Comparison of ENCODE assay signal across 15 cellular contexts in the genomic region with DNA sequence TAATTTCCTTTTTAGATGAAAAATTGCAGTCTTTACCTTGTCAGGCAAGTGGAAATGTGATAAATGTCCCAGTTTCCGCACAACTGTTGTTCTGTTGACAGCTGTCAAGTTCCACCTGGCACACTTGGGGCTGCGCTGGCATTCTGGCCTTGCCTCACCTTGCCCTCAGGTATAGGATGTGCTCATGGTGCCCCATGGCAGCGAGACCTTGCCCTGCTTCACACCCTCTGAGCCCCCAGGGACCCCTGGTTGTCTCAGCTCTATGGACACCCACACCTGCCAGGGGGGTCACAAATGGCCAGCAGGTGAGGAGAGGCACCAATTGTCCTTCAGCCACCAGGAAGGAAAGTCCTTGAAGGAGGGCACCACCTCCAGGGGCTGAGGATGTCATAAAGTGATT. TPM values are rescaled to one million over a fixed set of nuclear protein-coding genes. Genes with fewer than 3 reads are reported as not detected.
A peak's percentile ranks its signal among the peaks of the same experiment; 100 is the strongest.
DNase-seq lines count a peak whose midpoint lies in the region; ATAC-seq and TF ChIP-seq lines count a peak whose summit lies in the region.
"Had no signal": no experiment of that assay in that cellular context is flagged by ENCODE, and none has a peak within 500 bp of the region (broad histone marks: within the 10 kb centered on the region; RNA-seq: fewer than 3 reads in every experiment).

No MANE protein-coding gene starts in this region.

- DNase-seq in activated T-cell treated with anti-CD3 and anti-CD28 coated beads, Interleukin-2, amount 50 U/mL, for 72 hours, result no peak
- no peak for DNase-seq in activated T-cell treated with anti-CD3 and anti-CD28 coated beads, Interleukin-2, amount 50 U/mL, for 1 hour
- no peak for DNase-seq in Peyer's patch
- DNase-seq in central memory CD8-positive, alpha-beta T cell (ENCODE audit: low spot score in 2 of 2), result no peak
- no peak for DNase-seq in C1 segment of cervical spinal cord (lab: John Stamatoyannopoulos, UW)
- no peak for DNase-seq in NCI-H1930 (lab: John Stamatoyannopoulos, UW)
- no peak for DNase-seq in NCI-H748 (lab: John Stamatoyannopoulos, UW; ENCODE audit: unreplicated experiment)
- DNase-seq: aorta, NCI-H1048, NCI-H2029 treated with DMSO at 0.1 percent for 48 hours, pancreas, right lobe of liver, Right ventricle myocardium superior, uterus had no signal

- peak overlapping the region; percentile 68 for H3K27ac Mint-ChIP-seq in activated T-cell treated with anti-CD3 and anti-CD28 coated beads, Interleukin-2, amount 50 U/mL, for 72 hours
- peak overlapping the region; percentile 74 for H3K27ac Mint-ChIP-seq in central memory CD8-positive, alpha-beta T cell (ENCODE audit: low read depth)
- peak overlapping the region; percentile 47 for H3K27ac Mint-ChIP-seq in stimulated activated memory B cell treated with anti-CD40 and anti-IgM and Interleukin-4, amounts not matched to agents 10 μg/mL and 1 μg/mL and 100 μg/mL, for 72 hours

- no peak for TF ChIP-seq POLR2A in Peyer's patch (IDR thresholded peaks at IDR 0.05)

- H3K27me3 ChIP-seq in Peyer's patch, result no peaks in the 10 kb centered on the region
- H3K27me3 ChIP-seq: pancreas, right lobe of liver, uterus had no signal

- H3K4me3 Mint-ChIP-seq in activated T-cell treated with anti-CD3 and anti-CD28 coated beads, Interleukin-2, amount 50 U/mL, for 72 hours, result peak overlapping the region; percentile 64 to 87
- H3K4me3 Mint-ChIP-seq in central memory CD8-positive, alpha-beta T cell, result peak overlapping the region; percentile 41
- H3K4me3 Mint-ChIP-seq in stimulated activated memory B cell treated with anti-CD40 and anti-IgM and Interleukin-4, amounts not matched to agents 10 μg/mL and 1 μg/mL and 100 μg/mL, for 72 hours, result no peak overlapping the region

- H3K9me3 Mint-ChIP-seq in activated T-cell treated with anti-CD3 and anti-CD28 coated beads, Interleukin-2, amount 50 U/mL, for 72 hours, result no peaks in the 10 kb centered on the region
- no peaks in the 10 kb centered on the region for H3K9me3 Mint-ChIP-seq in central memory CD8-positive, alpha-beta T cell
- H3K9me3 Mint-ChIP-seq in stimulated activated memory B cell treated with anti-CD40 and anti-IgM and Interleukin-4, amounts not matched to agents 10 μg/mL and 1 μg/mL and 100 μg/mL, for 72 hours, result no peaks in the 10 kb centered on the region

- peaks cover 0 to 6% (median 0%) of the 10 kb centered on the region in 4 donors for H3K4me1 ChIP-seq in Peyer's patch
- H3K4me1 ChIP-seq: pancreas, uterus had no signal

- no peak for ATAC-seq in activated T-cell treated with anti-CD3 and anti-CD28 coated beads, Interleukin-2, amount 50 U/mL, for 72 hours (replicated peaks in 1 of 2)
- no peak for ATAC-seq in central memory CD8-positive, alpha-beta T cell (replicated peaks; ENCODE audit: extremely low read depth, poor library complexity, severe bottlenecking)
- no peak for ATAC-seq in stimulated activated memory B cell treated with anti-CD40 and anti-IgM and Interleukin-4, amounts not matched to agents 10 μg/mL and 1 μg/mL and 100 μg/mL, for 72 hours
- ATAC-seq: pancreas had no signal

- H3K9me3 ChIP-seq in Peyer's patch, result no peaks in the 10 kb centered on the region
- H3K9me3 ChIP-seq: pancreas, right lobe of liver, uterus had no signal

- no peaks in the 10 kb centered on the region for H3K36me3 ChIP-seq in Peyer's patch
- H3K36me3 ChIP-seq: pancreas, right lobe of liver, uterus had no signal

- H3K4me1 Mint-ChIP-seq in activated T-cell treated with anti-CD3 and anti-CD28 coated beads, Interleukin-2, amount 50 U/mL, for 72 hours (ENCODE audit: low read depth), result peaks cover 91% of the 10 kb centered on the region
- peaks cover 89% of the 10 kb centered on the region for H3K4me1 Mint-ChIP-seq in central memory CD8-positive, alpha-beta T cell
- H3K4me1 Mint-ChIP-seq in stimulated activated memory B cell treated with anti-CD40 and anti-IgM and Interleukin-4, amounts not matched to agents 10 μg/mL and 1 μg/mL and 100 μg/mL, for 72 hours, result peaks cover 43% of the 10 kb centered on the region

- peak overlapping the region in 3 of 4 donors; percentile 35 to 70 (median 43) for H3K27ac ChIP-seq in Peyer's patch
- H3K27ac ChIP-seq: pancreas, right lobe of liver, uterus had no signal

- peaks cover 0 to 2% of the 10 kb centered on the region in 2 donors for H3K36me3 Mint-ChIP-seq in activated T-cell treated with anti-CD3 and anti-CD28 coated beads, Interleukin-2, amount 50 U/mL, for 72 hours (ENCODE audit: insufficient read depth in 2 of 2)
- no peaks in the 10 kb centered on the region for H3K36me3 Mint-ChIP-seq in central memory CD8-positive, alpha-beta T cell (ENCODE audit: insufficient read depth)
- H3K36me3 Mint-ChIP-seq in stimulated activated memory B cell treated with anti-CD40 and anti-IgM and Interleukin-4, amounts not matched to agents 10 μg/mL and 1 μg/mL and 100 μg/mL, for 72 hours, result no peaks in the 10 kb centered on the region

- no peak overlapping the region for H3K4me3 ChIP-seq in Peyer's patch
- H3K4me3 ChIP-seq: pancreas, right lobe of liver, uterus had no signal

- no peak for TF ChIP-seq CTCF in Peyer's patch (IDR thresholded peaks at IDR 0.05)

- H3K27me3 Mint-ChIP-seq in activated T-cell treated with anti-CD3 and anti-CD28 coated beads, Interleukin-2, amount 50 U/mL, for 72 hours (ENCODE audit: low read depth), result no peaks in the 10 kb centered on the region
- H3K27me3 Mint-ChIP-seq in central memory CD8-positive, alpha-beta T cell, result no peaks in the 10 kb centered on the region
- no peaks in the 10 kb centered on the region for H3K27me3 Mint-ChIP-seq in stimulated activated memory B cell treated with anti-CD40 and anti-IgM and Interleukin-4, amounts not matched to agents 10 μg/mL and 1 μg/mL and 100 μg/mL, for 72 hours

RNA-seq across cellular contexts. Expression of gene SEMA4D, which starts 37.5 kb away (rescaled TPM):
- 100 to 1,000 TPM; 182 to 198 TPM for total RNA-seq in activated T-cell treated with anti-CD3 and anti-CD28 coated beads, Interleukin-2, amount 50 U/mL, for 72 hours
- 100 to 1,000 TPM in 1 of 4 donors, 10 to 100 TPM in 3; 24.3 to 124 (median 30.0) TPM for total RNA-seq in Peyer's patch
